In the genomic region with DNA sequence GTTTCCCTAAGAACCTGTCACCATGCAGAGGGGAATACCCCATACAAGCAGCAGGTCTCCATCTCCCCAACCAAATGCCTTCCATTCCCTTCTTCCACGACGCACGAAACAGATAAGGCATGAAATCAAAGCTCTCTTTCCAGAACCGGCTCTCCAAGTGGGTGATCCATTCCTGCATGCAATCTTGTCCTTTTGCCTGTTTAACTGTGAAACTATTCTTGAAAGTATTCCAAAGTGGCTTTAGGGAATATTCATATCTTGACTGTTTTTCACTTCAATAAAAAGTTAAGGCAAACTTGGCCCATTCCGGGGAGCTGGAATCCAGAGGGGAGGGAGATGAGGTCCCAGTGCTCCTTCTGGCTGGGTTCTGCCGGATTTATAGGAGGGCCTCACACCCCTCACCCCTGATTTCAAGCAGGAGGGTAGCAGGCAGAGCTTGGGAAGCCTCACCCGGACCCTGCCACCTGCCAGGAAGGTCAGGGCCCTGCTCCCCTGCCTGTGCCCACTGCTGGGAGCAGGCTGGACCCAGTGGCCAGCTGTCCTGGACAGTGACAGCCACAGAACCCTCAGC, we compare ENCODE assay signal across 20 cellular contexts.
DNase-seq lines count a peak whose midpoint lies in the region; ATAC-seq, FAIRE-seq and TF ChIP-seq lines count a peak whose summit lies in the region.
"Had no signal": no experiment of that assay in that cellular context is flagged by ENCODE, and none has a peak within 500 bp of the region (broad histone marks: within the 10 kb centered on the region; RNA-seq: fewer than 3 reads in every experiment).

No MANE protein-coding gene starts in this region.

- H3K9me3 Mint-ChIP-seq in stimulated activated effector memory CD8-positive, alpha-beta T cell treated with anti-CD3 and anti-CD28 coated beads, Interleukin-12 subunit alpha, Interleukin-12 subunit beta, amount 100 ng/mL, for 72 hours: no peaks in the 10 kb centered on the region
- H3K9me3 Mint-ChIP-seq in stimulated activated naive CD8-positive, alpha-beta T cell treated with anti-CD3 and anti-CD28 coated beads, Interleukin-15, amount 100 ng/mL, for 72 hours: no peaks in the 10 kb centered on the region
- H3K9me3 Mint-ChIP-seq: activated T-helper 2 cell treated with anti-CD3 and anti-CD28 coated beads, Interferon-gamma antibody, Interleukin-2, Interleukin-4, amounts not matched to agents 10 μg/mL and 5 μg/mL and 100 μg/mL, durations not matched to agents 14 hours and 24 hours and 36 hours; CD8-positive, alpha-beta T cell had no signal

- H3K4me1 ChIP-seq in A549 (peaks cover 20% of the 10 kb centered on the region), Panc1 (ENCODE audit: control insufficient read depth, insufficient read depth, low read length) (peaks cover 17% of the 10 kb centered on the region), kidney (ENCODE audit: control insufficient read depth in 1 of 2, insufficient read depth in 1 of 2, low read depth in 1 of 2, low read length in 2 of 2) (peaks cover 8 to 10% of the 10 kb centered on the region in 2 donors)

- H3K4me2 ChIP-seq in A549: peak overlapping the region; percentile 21; the same call in 2 of the 3 replicates

- no peak for FAIRE-seq in A549 (lab: Jason Lieb, UNC)
- FAIRE-seq in kidney (lab: Jason Lieb, UNC): no peak
- FAIRE-seq: astrocyte had no signal

- peak overlapping the region in 1 of 2 donors; percentile 41 for H3K9ac ChIP-seq in kidney (ENCODE audit: low read length in 2 of 2)

- no peaks in the 10 kb centered on the region for H3K27me3 Mint-ChIP-seq in stimulated activated naive CD8-positive, alpha-beta T cell treated with anti-CD3 and anti-CD28 coated beads, Interleukin-15, amount 100 ng/mL, for 72 hours

- H3K4me3 Mint-ChIP-seq in stimulated activated effector memory CD8-positive, alpha-beta T cell treated with anti-CD3 and anti-CD28 coated beads, Interleukin-12 subunit alpha, Interleukin-12 subunit beta, amount 100 ng/mL, for 72 hours: no peak overlapping the region
- H3K4me3 Mint-ChIP-seq in stimulated activated naive CD8-positive, alpha-beta T cell treated with anti-CD3 and anti-CD28 coated beads, Interleukin-15, amount 100 ng/mL, for 72 hours: no peak overlapping the region
- H3K4me3 Mint-ChIP-seq: CD8-positive, alpha-beta T cell had no signal

- TF ChIP-seq RAD21 in A549 (conservative IDR thresholded peaks at IDR 0.05 in 1 of 2, IDR thresholded peaks at IDR 0.05 in 1 of 2): no peak

- H3K36me3 ChIP-seq in Panc1 (ENCODE audit: control insufficient read depth, insufficient read depth, low read length) (no peaks in the 10 kb centered on the region), kidney (ENCODE audit: control insufficient read depth in 1 of 2, insufficient read depth in 2 of 2, low read length in 2 of 2) (no peaks in the 10 kb centered on the region)
- H3K36me3 ChIP-seq: neutrophil had no signal

- in situ Hi-C loops in Panc1 (cut with HindIII; ENCODE audit: low pct_unique_long_range_greater_than_20kb, low sequenced_read_pairs): no loop called here

- H3K27ac ChIP-seq in A549 (peak overlapping the region; percentile 0 to 80), Panc1 (ENCODE audit: low read length) (peak overlapping the region; percentile 82), kidney (ENCODE audit: low read depth in 2 of 2, low read length in 2 of 2) (peak overlapping the region; percentile 65 to 73)
- H3K27ac ChIP-seq: neutrophil, VCaP had no signal

- no peak for DNase-seq in A549 (ENCODE audit: low read depth in 1 of 2, low spot score in 1 of 2)
- no peak for DNase-seq in Panc1 (ENCODE audit: low read depth, low spot score)
- DNase-seq in kidney: peak; percentile 54
- DNase-seq in sciatic nerve (ENCODE audit: low spot score): no peak
- no peak for DNase-seq in stimulated activated effector memory CD8-positive, alpha-beta T cell treated with anti-CD3 and anti-CD28 coated beads, Interleukin-12 subunit alpha, Interleukin-12 subunit beta, amount 100 ng/mL, for 72 hours (ENCODE audit: low spot score in 2 of 2)
- DNase-seq in stimulated activated naive CD8-positive, alpha-beta T cell treated with anti-CD3 and anti-CD28 coated beads, Interleukin-15, amount 100 ng/mL, for 72 hours: no peak
- DNase-seq: CD8-positive, alpha-beta T cell; KG1; NCI-H146; NCI-H526; PC-3; stimulated activated naive CD4-positive, alpha-beta T cell; SW 1271 had no signal

- intact Hi-C loops in Panc1 (cut with micrococcal nuclease; ENCODE audit: unreplicated experiment) (no loop called here), kidney (cut with DNase I) (no loop called here), sciatic nerve (cut with DNase I) (no loop called here)

- H3K27me3 ChIP-seq in Panc1 (ENCODE audit: control insufficient read depth, insufficient read depth, low read length): no peaks in the 10 kb centered on the region
- H3K27me3 ChIP-seq: neutrophil had no signal

- H3K27ac Mint-ChIP-seq in stimulated activated effector memory CD8-positive, alpha-beta T cell treated with anti-CD3 and anti-CD28 coated beads, Interleukin-12 subunit alpha, Interleukin-12 subunit beta, amount 100 ng/mL, for 72 hours: no peak overlapping the region
- H3K27ac Mint-ChIP-seq in stimulated activated naive CD8-positive, alpha-beta T cell treated with anti-CD3 and anti-CD28 coated beads, Interleukin-15, amount 100 ng/mL, for 72 hours: no peak overlapping the region
- H3K27ac Mint-ChIP-seq: activated T-helper 2 cell treated with anti-CD3 and anti-CD28 coated beads, Interferon-gamma antibody, Interleukin-2, Interleukin-4, amounts not matched to agents 10 μg/mL and 5 μg/mL and 100 μg/mL, durations not matched to agents 14 hours and 24 hours and 36 hours; CD8-positive, alpha-beta T cell had no signal

- H3K9me3 ChIP-seq in A549: no peaks in the 10 kb centered on the region
- no peaks in the 10 kb centered on the region for H3K9me3 ChIP-seq in Panc1 (ENCODE audit: control insufficient read depth, insufficient read depth, low read depth, low read length)
- no peaks in the 10 kb centered on the region for H3K9me3 ChIP-seq in kidney (ENCODE audit: control insufficient read depth in 1 of 2, low read length in 2 of 2)
- H3K9me3 ChIP-seq: neutrophil had no signal

- ATAC-seq in A549 (peak in 1 of 2 experiments; percentile 16; a peak in 1 of 6 replicates), Panc1 (no peak), sciatic nerve (peak; percentile 77), GM21360 (IDR thresholded peaks at IDR 0.05; ENCODE audit: unreplicated experiment) (no peak), HG03039 (IDR thresholded peaks at IDR 0.05; ENCODE audit: unreplicated experiment) (no peak)
- ATAC-seq in stimulated activated effector memory CD8-positive, alpha-beta T cell treated with anti-CD3 and anti-CD28 coated beads, Interleukin-12 subunit alpha, Interleukin-12 subunit beta, amount 100 ng/mL, for 72 hours: no peak
- ATAC-seq in stimulated activated naive CD8-positive, alpha-beta T cell treated with anti-CD3 and anti-CD28 coated beads, Interleukin-15, amount 100 ng/mL, for 72 hours: no peak
- ATAC-seq: CD8-positive, alpha-beta T cell; PC-3 had no signal

- BruUV-seq in Panc1 (replicated peaks; lab: Mats Ljungman, UMichigan): no TSS peak

- TF ChIP-seq POLR2A in A549 (IDR thresholded peaks at IDR 0.05; ENCODE audit: low read length): no peak

- CTCF ChIA-PET in A549 (lab: Yijun Ruan, JAX) (interaction anchor here (0.8 to 2.6 kb wide), 7 partner anchors 11 to 100 kb away, joined by 3 to 14 read pairs (median 4); no protein-coding TSS in a partner anchor), Panc1 (lab: Charles Lee) (no interaction called here)

- H3K4me3 ChIP-seq in A549: no peak overlapping the region
- no peak overlapping the region for H3K4me3 ChIP-seq in Panc1 (ENCODE audit: low read depth in 2 of 2, low read length in 2 of 2)
- H3K4me3 ChIP-seq in kidney (ENCODE audit: low read length in 2 of 2): no peak overlapping the region
- H3K4me3 ChIP-seq: lung had no signal

- no peaks in the 10 kb centered on the region for H3K36me3 Mint-ChIP-seq in stimulated activated effector memory CD8-positive, alpha-beta T cell treated with anti-CD3 and anti-CD28 coated beads, Interleukin-12 subunit alpha, Interleukin-12 subunit beta, amount 100 ng/mL, for 72 hours
- H3K36me3 Mint-ChIP-seq: CD8-positive, alpha-beta T cell had no signal

- TF ChIP-seq EP300 in A549 (IDR thresholded peaks at IDR 0.05): no peak

- 80% methylated on average over 7 of the region's 7 CpGs for WGBS in A549 (ENCODE audit: missing lambda C conversion rate)

- POLR2A ChIA-PET in A549 (lab: Yijun Ruan, JAX) (interaction anchor here (0.6 to 0.7 kb wide), 3 partner anchors 18 to 63 kb away, joined by 4 read pairs; no protein-coding TSS in a partner anchor), Panc1 (lab: Charles Lee) (interaction anchor here (0.6 to 0.7 kb wide), 2 partner anchors 135 to 1430 kb away, joined by 3 to 10 read pairs; no protein-coding TSS in a partner anchor)

- H3K4me1 Mint-ChIP-seq in stimulated activated effector memory CD8-positive, alpha-beta T cell treated with anti-CD3 and anti-CD28 coated beads, Interleukin-12 subunit alpha, Interleukin-12 subunit beta, amount 100 ng/mL, for 72 hours: no peaks in the 10 kb centered on the region
- H3K4me1 Mint-ChIP-seq in stimulated activated naive CD8-positive, alpha-beta T cell treated with anti-CD3 and anti-CD28 coated beads, Interleukin-15, amount 100 ng/mL, for 72 hours: no peaks in the 10 kb centered on the region

- TF ChIP-seq CTCF in A549 (IDR thresholded peaks at IDR 0.05) (no peak), Panc1 (IDR thresholded peaks at IDR 0.05) (no peak), kidney (IDR thresholded peaks at IDR 0.05; ENCODE audit: borderline replicate concordance, extremely low read depth, insufficient read depth) (no peak)

TF ChIP-seq in A549, 52 proteins besides CTCF, POLR2A, EP300 and RAD21 (continues in another document):
- no peak for TF ChIP-seq HOXB13 (CRISPR knock-in tag; IDR thresholded peaks at IDR 0.05; ENCODE audit: low read depth)
- TF ChIP-seq GATA3 (IDR thresholded peaks at IDR 0.05; ENCODE audit: borderline replicate concordance): no peak
- TF ChIP-seq MAFK (IDR thresholded peaks at IDR 0.05; ENCODE audit: partially characterized antibody): no peak
- TF ChIP-seq NR3C1 (IDR thresholded peaks at IDR 0.05): no peak
